In genomic region chr1:61287014-61287413, GRCh38 we compare ENCODE assay signal across 14 cellular contexts.
A peak's percentile ranks its signal among the peaks of the same experiment; 100 is the strongest.
DNase-seq lines count a peak whose midpoint lies in the region; ATAC-seq and TF ChIP-seq lines count a peak whose summit lies in the region.
"Had no signal": no experiment of that assay in that cellular context is flagged by ENCODE, and none has a peak within 500 bp of the region (broad histone marks: within the 10 kb centered on the region; RNA-seq: fewer than 3 reads in every experiment).

No MANE protein-coding gene starts in this region.

- no peak overlapping the region for H3K4me3 ChIP-seq in body of pancreas
- H3K4me3 ChIP-seq in right cardiac atrium (ENCODE audit: low read length) = no peak overlapping the region
- no peak overlapping the region for H3K4me3 ChIP-seq in tibial artery
- H3K4me3 ChIP-seq: heart right ventricle, spleen had no signal

- H3K9me3 ChIP-seq in body of pancreas = no peaks in the 10 kb centered on the region
- H3K9me3 ChIP-seq in right cardiac atrium (ENCODE audit: control insufficient read depth, low read length) = no peaks in the 10 kb centered on the region
- no peaks in the 10 kb centered on the region for H3K9me3 ChIP-seq in tibial artery
- H3K9me3 ChIP-seq: heart right ventricle, spleen had no signal

- 70 to 83% methylated on average over 2 of the region's 2 CpGs for WGBS in body of pancreas, 2 donors
- 79% methylated on average over 2 of the region's 2 CpGs for WGBS in right cardiac atrium

- ATAC-seq in Right ventricle myocardium inferior (peak; percentile 55), body of pancreas (no peak), right cardiac atrium (peak; percentile 32 to 78), GM21576 (IDR thresholded peaks at IDR 0.05; ENCODE audit: unreplicated experiment) (no peak)

- H3K27ac ChIP-seq in body of pancreas = peak overlapping the region; percentile 33 to 67 (median 46)
- H3K27ac ChIP-seq in right cardiac atrium (ENCODE audit: low read length) = no peak overlapping the region
- peak overlapping the region; percentile 48 to 57 for H3K27ac ChIP-seq in tibial artery
- H3K27ac ChIP-seq: 22Rv1, spleen had no signal

- intact Hi-C loops in Right ventricle myocardium inferior (cut with DNase I) = no loop called here
- intact Hi-C loops in cardiac septum (cut with DNase I) = no loop called here
- intact Hi-C loops in body of pancreas (cut with DNase I) = no loop called here
- intact Hi-C loops in right cardiac atrium (cut with DNase I) = loop anchor here in 1 of 4 donors (10.0 kb wide), 1 partner anchor 48 kb away; no protein-coding TSS in a partner anchor
- intact Hi-C loops in tibial artery (cut with DNase I; ENCODE audit: low total_unique reads) = no loop called here

- TF ChIP-seq CTCF in body of pancreas (IDR thresholded peaks at IDR 0.05) (no peak), tibial artery (IDR thresholded peaks at IDR 0.05) (no peak)

- DNase-seq in Right ventricle myocardium inferior (ENCODE audit: missing footprints) (no peak), cardiac septum (ENCODE audit: low spot score) (no peak), body of pancreas (no peak), right cardiac atrium (no peak), tibial artery (no peak), cerebellar cortex (ENCODE audit: low spot score) (no peak), UCSD-AML1 (lab: John Stamatoyannopoulos, UW; ENCODE audit: unreplicated experiment) (no peak)
- DNase-seq: activated T-cell treated with anti-CD3 and anti-CD28 coated beads for 4 hours; COR-L47; effector memory CD4-positive, alpha-beta T cell; heart right ventricle; spleen had no signal

- no peak for TF ChIP-seq POLR2A in body of pancreas (IDR thresholded peaks at IDR 0.05)

- H3K27me3 ChIP-seq in body of pancreas = no peaks in the 10 kb centered on the region
- no peaks in the 10 kb centered on the region for H3K27me3 ChIP-seq in right cardiac atrium (ENCODE audit: control insufficient read depth, insufficient read depth)
- no peaks in the 10 kb centered on the region for H3K27me3 ChIP-seq in tibial artery
- H3K27me3 ChIP-seq: heart right ventricle, spleen had no signal

- H3K4me1 ChIP-seq in body of pancreas = peaks cover 26% of the 10 kb centered on the region
- peaks cover 6% of the 10 kb centered on the region for H3K4me1 ChIP-seq in right cardiac atrium (ENCODE audit: control insufficient read depth, insufficient read depth, low read length)
- peaks cover 0 to 85% (median 33%) of the 10 kb centered on the region in 4 donors for H3K4me1 ChIP-seq in tibial artery
- H3K4me1 ChIP-seq: spleen had no signal

- H3K36me3 ChIP-seq in body of pancreas (replicated peaks in 1 of 2; ENCODE audit: insufficient read depth in 1 of 2, low read depth in 2 of 2) (no peaks in the 10 kb centered on the region), tibial artery (no peaks in the 10 kb centered on the region)
- H3K36me3 ChIP-seq: heart right ventricle, spleen had no signal

Comparison
In these comparisons a context has a peak if more than half of its experiments do, and no peak if none do; other contexts are left out.
1. ATAC-seq: peak in Right ventricle myocardium inferior (single experiment) and right cardiac atrium (2 of 2); none in body of pancreas (single experiment) and GM21576 (single experiment).